1 cellular context compared by ENCODE assay signal in genomic region chr6:155013457-155013876, GRCh38.
TF ChIP-seq lines count a peak whose summit lies in the region.

No MANE protein-coding gene starts in this region.

TF ChIP-seq in IMR-90, 13 proteins besides CTCF, POLR2A, EP300 and RAD21:
- TF ChIP-seq ELK1 (IDR thresholded peaks at IDR 0.05; ENCODE audit: borderline replicate concordance, low read depth, low read length) (no peak), MAFK (IDR thresholded peaks at IDR 0.05; ENCODE audit: low read depth, low read length) (peak; percentile 63), MAZ (IDR thresholded peaks at IDR 0.05; ENCODE audit: borderline replicate concordance, low read depth, low read length) (no peak)
